14 cellular contexts compared by ENCODE assay signal in genomic region chr17:1367351-1367745, GRCh38. TPM values are rescaled to one million over a fixed set of nuclear protein-coding genes. Genes with fewer than 3 reads are reported as not detected.
A peak's percentile ranks its signal among the peaks of the same experiment; 100 is the strongest.
DNase-seq lines count a peak whose midpoint lies in the region; ATAC-seq and TF ChIP-seq lines count a peak whose summit lies in the region.
"Had no signal": no experiment of that assay in that cellular context is flagged by ENCODE, and none has a peak within 500 bp of the region (broad histone marks: within the 10 kb centered on the region; RNA-seq: fewer than 3 reads in every experiment).

No MANE protein-coding gene starts in this region.

- POLR2A ChIA-PET in naive thymus-derived CD4-positive, alpha-beta T cell (lab: Charles Lee) = interaction anchor here (0.6 to 3.5 kb wide), 3 partner anchors 25 to 148 kb away, joined by 3 to 36 read pairs (median 6); partner anchors contain the start of genes INPP5K and YWHAE

- H3K4me1 ChIP-seq in HAP-1 = peaks cover 29% of the 10 kb centered on the region
- peaks cover 7 to 15% of the 10 kb centered on the region in 2 donors for H3K4me1 ChIP-seq in naive thymus-derived CD4-positive, alpha-beta T cell (ENCODE audit: control insufficient read depth in 2 of 2, insufficient read depth in 2 of 2, low read length in 2 of 2)
- H3K4me1 ChIP-seq in Peyer's patch = peaks cover 0 to 50% (median 6%) of the 10 kb centered on the region in 4 donors

- H3K27ac ChIP-seq in naive thymus-derived CD4-positive, alpha-beta T cell (ENCODE audit: low read depth, low read length) = no peak overlapping the region
- peak overlapping the region in 1 of 4 donors; percentile 13 for H3K27ac ChIP-seq in Peyer's patch

- H3K36me3 Mint-ChIP-seq in naive thymus-derived CD4-positive, alpha-beta T cell = peaks cover 0 to 13% (median 8%) of the 10 kb centered on the region in 5 donors

- in situ Hi-C loops in HAP-1 (cut with MboI; ENCODE audit: low sequenced_read_pairs) (no loop called here), astrocyte of the cerebellum (cut with HindIII; ENCODE audit: low sequenced_read_pairs) (no loop called here)

- peaks cover 29% of the 10 kb centered on the region for H3K36me3 ChIP-seq in HAP-1 (replicated peaks)
- peaks cover 3 to 20% (median 3%) of the 10 kb centered on the region in 3 experiments for H3K36me3 ChIP-seq in naive thymus-derived CD4-positive, alpha-beta T cell (ENCODE audit: control insufficient read depth in 2 of 3, insufficient read depth in 3 of 3, low read length in 3 of 3)
- peaks cover 0 to 19% (median 0%) of the 10 kb centered on the region in 3 donors for H3K36me3 ChIP-seq in Peyer's patch

- H3K4me1 Mint-ChIP-seq in naive thymus-derived CD4-positive, alpha-beta T cell = peaks cover 38 to 81% (median 65%) of the 10 kb centered on the region in 7 donors

- TF ChIP-seq CTCF in astrocyte of the cerebellum (IDR thresholded peaks at IDR 0.05; ENCODE audit: low read depth, low read length, missing control alignments) (no peak), Peyer's patch (IDR thresholded peaks at IDR 0.05) (no peak)

- TF ChIP-seq POLR2A in Peyer's patch (IDR thresholded peaks at IDR 0.05) = no peak

- H3K27ac Mint-ChIP-seq in naive thymus-derived CD4-positive, alpha-beta T cell = peak overlapping the region in 8 of 9 donors; percentile 2 to 77 (median 36)

- no peaks in the 10 kb centered on the region for H3K27me3 Mint-ChIP-seq in naive thymus-derived CD4-positive, alpha-beta T cell

- no peak for ATAC-seq in naive thymus-derived CD4-positive, alpha-beta T cell
- ATAC-seq in GM18909 (IDR thresholded peaks at IDR 0.05; ENCODE audit: poor library complexity, unreplicated experiment) = no peak
- ATAC-seq in HG03025 (IDR thresholded peaks at IDR 0.05; ENCODE audit: low FRiP score, unreplicated experiment) = no peak
- ATAC-seq: Panc1 had no signal

- CTCF ChIA-PET in naive thymus-derived CD4-positive, alpha-beta T cell (lab: Charles Lee) = interaction anchor here (1.3 kb wide), 1 partner anchor 263 kb away, joined by 4 read pairs; no protein-coding TSS in a partner anchor

- H3K4me3 ChIP-seq in HAP-1 (no peak overlapping the region), astrocyte of the cerebellum (ENCODE audit: low read depth, low read length) (no peak overlapping the region), Peyer's patch (no peak overlapping the region)
- no peak overlapping the region for H3K4me3 ChIP-seq in naive thymus-derived CD4-positive, alpha-beta T cell (ENCODE audit: low read length)
- H3K4me3 ChIP-seq: skin epidermis, stomach had no signal

- H3K9me3 Mint-ChIP-seq in naive thymus-derived CD4-positive, alpha-beta T cell = no peaks in the 10 kb centered on the region

- H3K4me3 Mint-ChIP-seq in naive thymus-derived CD4-positive, alpha-beta T cell = no peak overlapping the region

- H3K9me3 ChIP-seq in HAP-1 = no peaks in the 10 kb centered on the region
- no peaks in the 10 kb centered on the region for H3K9me3 ChIP-seq in naive thymus-derived CD4-positive, alpha-beta T cell (ENCODE audit: control insufficient read depth in 2 of 3, low read length in 3 of 3)
- no peaks in the 10 kb centered on the region for H3K9me3 ChIP-seq in Peyer's patch
- H3K9me3 ChIP-seq: stomach had no signal

- intact Hi-C loops in naive thymus-derived CD4-positive, alpha-beta T cell (cut with micrococcal nuclease) = loop anchor here in 1 of 2 donors (5.0 kb wide), 1 partner anchor 165 kb away; no protein-coding TSS in a partner anchor

- DNase-seq in A172 (ENCODE audit: low spot score) (peak; percentile 44), HAP-1 (ENCODE audit: low spot score in 2 of 2) (peak; percentile 40 to 54), astrocyte of the cerebellum (ENCODE audit: low read depth) (peak; percentile 40), HPDE6-E6E7 (ENCODE audit: extremely low spot score) (no peak), Peyer's patch (no peak)
- DNase-seq in naive thymus-derived CD4-positive, alpha-beta T cell = no peak
- DNase-seq: COR-L47, dermis blood vessel endothelial cell, NCI-H146, stomach had no signal

- H3K27me3 ChIP-seq in HAP-1 (ENCODE audit: low read depth) (no peaks in the 10 kb centered on the region), Peyer's patch (no peaks in the 10 kb centered on the region)
- H3K27me3 ChIP-seq in naive thymus-derived CD4-positive, alpha-beta T cell (ENCODE audit: control insufficient read depth in 2 of 2, insufficient read depth in 2 of 2, low read length in 2 of 2) = no peaks in the 10 kb centered on the region
- H3K27me3 ChIP-seq: stomach had no signal

RNA-seq across cellular contexts. Expression of gene YWHAE, which starts 32.7 kb away (rescaled TPM):
- 705 and 754 TPM in 2 replicates for total RNA-seq in A172 (2014; rRNA removed; shearing (Covaris generic))
- total RNA-seq in naive thymus-derived CD4-positive, alpha-beta T cell = 100 to 1,000 TPM; 119 to 317 (median 127) TPM
- polyA plus RNA-seq in naive thymus-derived CD4-positive, alpha-beta T cell = 10 to 100 TPM; 30.6 to 37.3 TPM
- total RNA-seq in Peyer's patch = 100 to 1,000 TPM; 317 to 474 (median 395) TPM

Comparison
In these comparisons a context has a peak if more than half of its experiments do, and no peak if none do; other contexts are left out.
1. DNase-seq: peak in A172 (single experiment), HAP-1 (2 of 2) and astrocyte of the cerebellum (single experiment); none in naive thymus-derived CD4-positive, alpha-beta T cell (0 of 9), HPDE6-E6E7 (single experiment) and Peyer's patch (0 of 3).